In genomic region chr16:363110-364090, GRCh38 we compare ENCODE assay signal across 1 cellular context.
TF ChIP-seq lines count a peak whose summit lies in the region.

No MANE protein-coding gene starts in this region.

TF ChIP-seq in H1, 55 proteins besides CTCF, POLR2A, EP300 and RAD21:
- no peak for TF ChIP-seq EZH2 (IDR thresholded peaks at IDR 0.05; ENCODE audit: low read depth, low read length, severe bottlenecking)
- TF ChIP-seq TBP (IDR thresholded peaks at IDR 0.05; ENCODE audit: low read depth, low read length) = no peak
- no peak for TF ChIP-seq SIN3A (conservative IDR thresholded peaks at IDR 0.05 in 1 of 2, IDR thresholded peaks at IDR 0.05 in 1 of 2; ENCODE audit: low read depth in 1 of 2, low read length in 2 of 2)
- no peak for TF ChIP-seq JUND (IDR thresholded peaks at IDR 0.05; ENCODE audit: low read length)
- TF ChIP-seq CREB1 (IDR thresholded peaks at IDR 0.05) = no peak
- no peak for TF ChIP-seq RBBP5 (IDR thresholded peaks at IDR 0.05; ENCODE audit: borderline replicate concordance, low read depth, low read length)
- TF ChIP-seq SIRT6 (IDR thresholded peaks at IDR 0.05; ENCODE audit: low read length) = no peak
- no peak for TF ChIP-seq USF2 (IDR thresholded peaks at IDR 0.05; ENCODE audit: low read length)
- TF ChIP-seq RXRA (IDR thresholded peaks at IDR 0.05; ENCODE audit: insufficient read depth, low read depth, low read length) = no peak
- TF ChIP-seq SIX5 (IDR thresholded peaks at IDR 0.05; ENCODE audit: low read depth, low read length) = no peak
- no peak for TF ChIP-seq SP1 (IDR thresholded peaks at IDR 0.05; ENCODE audit: low read depth, low read length)
- TF ChIP-seq JUN (IDR thresholded peaks at IDR 0.05; ENCODE audit: low read depth, low read length) = no peak
- no peak for TF ChIP-seq FOSL1 (IDR thresholded peaks at IDR 0.05; ENCODE audit: insufficient read depth, low read depth, low read length)
- TF ChIP-seq POLR2AphosphoS5 (IDR thresholded peaks at IDR 0.05; ENCODE audit: low read depth, low read length) = no peak
- no peak for TF ChIP-seq CHD2 (IDR thresholded peaks at IDR 0.05; ENCODE audit: low read length)
- TF ChIP-seq KDM4A (IDR thresholded peaks at IDR 0.05; ENCODE audit: low read depth, low read length, severe bottlenecking) = no peak
